13 cellular contexts compared by ENCODE assay signal in genomic region chr21:14863745-14864210, GRCh38.
DNase-seq lines count a peak whose midpoint lies in the region; ATAC-seq, FAIRE-seq and TF ChIP-seq lines count a peak whose summit lies in the region.
"Had no signal": no experiment of that assay in that cellular context is flagged by ENCODE, and none has a peak within 500 bp of the region (broad histone marks: within the 10 kb centered on the region; RNA-seq: fewer than 3 reads in every experiment).

No MANE protein-coding gene starts in this region.

- H3K36me3 ChIP-seq in HUES48 (ENCODE audit: control insufficient read depth, insufficient read depth, low read length) (no peaks in the 10 kb centered on the region), astrocyte (ENCODE audit: insufficient read depth, low read length) (no peaks in the 10 kb centered on the region), left lung (no peaks in the 10 kb centered on the region), GM23248 (ENCODE audit: low read depth) (no peaks in the 10 kb centered on the region)
- H3K36me3 ChIP-seq: cardiac muscle cell had no signal

- no peak overlapping the region for H3K4me3 Mint-ChIP-seq in astrocyte (ENCODE audit: unreplicated experiment)
- H3K4me3 Mint-ChIP-seq: activated naive CD4-positive, alpha-beta T cell treated with anti-CD3 and anti-CD28 coated beads for 36 hours; CD4-positive, alpha-beta T cell had no signal

- WGBS in GM23248 (ENCODE audit: low coverage in 1 of 2, low lambda C conversion rate in 2 of 2, missing lambda C conversion rate in 2 of 2), 2 experiments = 84 to 87% methylated on average over 5 of the region's 5 CpGs

- H3K9me2 ChIP-seq in GM23248 (ENCODE audit: insufficient read depth) = no peaks in the 10 kb centered on the region
- H3K9me2 ChIP-seq: SK-N-SH had no signal

- H3K27me3 ChIP-seq in HUES48 (ENCODE audit: control insufficient read depth, insufficient read depth, low read length) (no peaks in the 10 kb centered on the region), astrocyte (ENCODE audit: insufficient read depth, low read length) (no peaks in the 10 kb centered on the region), left lung (no peaks in the 10 kb centered on the region), GM23248 (replicated peaks; ENCODE audit: insufficient read depth) (no peaks in the 10 kb centered on the region)
- H3K27me3 ChIP-seq: cardiac muscle cell had no signal

- H3K36me3 Mint-ChIP-seq in astrocyte (ENCODE audit: low read depth, unreplicated experiment) = peaks cover 3% of the 10 kb centered on the region

- FAIRE-seq in astrocyte (lab: Jason Lieb, UNC) = no peak
- FAIRE-seq: kidney had no signal

- no peak overlapping the region for H3K27ac Mint-ChIP-seq in astrocyte (ENCODE audit: unreplicated experiment)
- H3K27ac Mint-ChIP-seq: activated naive CD4-positive, alpha-beta T cell treated with anti-CD3 and anti-CD28 coated beads for 36 hours; CD4-positive, alpha-beta T cell had no signal

- H2AFZ ChIP-seq in astrocyte (ENCODE audit: low read depth, low read length) (no peak overlapping the region), GM23248 (no peak overlapping the region)

- ATAC-seq in left lung = peak; percentile 34

- H4K20me1 ChIP-seq in astrocyte (ENCODE audit: insufficient read depth, low read length) (no peaks in the 10 kb centered on the region), GM23248 (ENCODE audit: insufficient read depth) (no peaks in the 10 kb centered on the region)

- H3K27ac ChIP-seq in HUES48 (ENCODE audit: low read depth, low read length) (peak overlapping the region; percentile 40), astrocyte (ENCODE audit: low read depth, low read length) (no peak overlapping the region), left lung (no peak overlapping the region), GM23248 (no peak overlapping the region)

- in situ Hi-C loops in GM23248 (cut with MboI) = loop anchor here (25.0 kb wide), 1 partner anchor 624 kb away; no protein-coding TSS in a partner anchor

- H3K9me3 ChIP-seq in HUES48 (ENCODE audit: control insufficient read depth, insufficient read depth, low read length) = no peaks in the 10 kb centered on the region
- no peaks in the 10 kb centered on the region for H3K9me3 ChIP-seq in astrocyte (ENCODE audit: insufficient read depth, low read depth, low read length)
- no peaks in the 10 kb centered on the region for H3K9me3 ChIP-seq in left lung
- H3K9me3 ChIP-seq in GM23248 (ENCODE audit: low read depth) = no peaks in the 10 kb centered on the region
- H3K9me3 ChIP-seq: SK-N-SH had no signal

- H3K4me3 ChIP-seq in HUES48 (ENCODE audit: low read depth, low read length) = no peak overlapping the region
- no peak overlapping the region for H3K4me3 ChIP-seq in astrocyte (ENCODE audit: insufficient read depth, low read depth, low read length)
- H3K4me3 ChIP-seq in left lung = no peak overlapping the region
- no peak overlapping the region for H3K4me3 ChIP-seq in GM23248
- H3K4me3 ChIP-seq: cardiac muscle cell had no signal

- no peaks in the 10 kb centered on the region for H3K27me3 Mint-ChIP-seq in astrocyte (ENCODE audit: low read depth, unreplicated experiment)
- H3K27me3 Mint-ChIP-seq: CD4-positive, alpha-beta T cell had no signal

- H3K9ac ChIP-seq in HUES48 (ENCODE audit: low read depth, low read length) (no peak overlapping the region), astrocyte (ENCODE audit: low read length) (no peak overlapping the region), GM23248 (no peak overlapping the region)
- H3K9ac ChIP-seq: SK-N-SH had no signal

- no peaks in the 10 kb centered on the region for H3F3A ChIP-seq in GM23248 (ENCODE audit: insufficient read depth)

- H3K9me3 Mint-ChIP-seq in astrocyte (ENCODE audit: unreplicated experiment) = peaks cover 4% of the 10 kb centered on the region
- H3K9me3 Mint-ChIP-seq: activated naive CD4-positive, alpha-beta T cell treated with anti-CD3 and anti-CD28 coated beads for 36 hours; CD4-positive, alpha-beta T cell had no signal

- TF ChIP-seq CTCF in astrocyte (IDR thresholded peaks at IDR 0.05; ENCODE audit: insufficient read depth, low read depth, low read length) (no peak), left lung (IDR thresholded peaks at IDR 0.05) (no peak)

- DNase-seq in astrocyte (ENCODE audit: low read depth) (peak; percentile 14), left lung (no peak), superior temporal gyrus (ENCODE audit: extremely low spot score) (peak; percentile 35), ecto neural progenitor cell (ENCODE audit: low spot score) (no peak), GM23248 (no peak), cardiac septum (ENCODE audit: low spot score) (no peak)
- DNase-seq: CD4-positive, alpha-beta T cell; NCI-H2171 had no signal

- H3K4me1 ChIP-seq in HUES48 (ENCODE audit: control insufficient read depth, insufficient read depth, low read length) (peaks cover 14% of the 10 kb centered on the region), astrocyte (ENCODE audit: insufficient read depth, low read length) (peaks cover 10% of the 10 kb centered on the region), left lung (peaks cover 0 to 35% of the 10 kb centered on the region in 2 donors), GM23248 (ENCODE audit: insufficient read depth) (peaks cover 11% of the 10 kb centered on the region)

- H3K4me2 ChIP-seq in astrocyte (ENCODE audit: low read length) = no peak overlapping the region
- no peak overlapping the region for H3K4me2 ChIP-seq in GM23248 (ENCODE audit: unreplicated experiment)
- H3K4me2 ChIP-seq: SK-N-SH had no signal

- peaks cover 21% of the 10 kb centered on the region for H3K4me1 Mint-ChIP-seq in astrocyte (ENCODE audit: low read depth, unreplicated experiment)

- intact Hi-C loops in left lung (cut with DNase I) (no loop called here), cardiac septum (cut with DNase I) (loop anchor here (2.0 to 10.0 kb wide), 2 partner anchors 609 to 619 kb away; no protein-coding TSS in a partner anchor)

- H3K79me2 ChIP-seq in astrocyte (ENCODE audit: insufficient read depth, low read length) (no peaks in the 10 kb centered on the region), GM23248 (ENCODE audit: insufficient read depth) (no peaks in the 10 kb centered on the region)

Comparison
In these comparisons a context has a peak if more than half of its experiments do, and no peak if none do; other contexts are left out.
1. DNase-seq: peak in astrocyte (single experiment) and superior temporal gyrus (single experiment); none in left lung (0 of 2), ecto neural progenitor cell (single experiment), GM23248 (single experiment) and cardiac septum (single experiment).